In genomic region chr20:3431109-3431508, GRCh38 we compare ENCODE assay signal across 23 cellular contexts. TPM values are rescaled to one million over a fixed set of nuclear protein-coding genes. Genes with fewer than 3 reads are reported as not detected.
DNase-seq lines count a peak whose midpoint lies in the region; ATAC-seq and TF ChIP-seq lines count a peak whose summit lies in the region.
"Had no signal": no experiment of that assay in that cellular context is flagged by ENCODE, and none has a peak within 500 bp of the region (broad histone marks: within the 10 kb centered on the region; RNA-seq: fewer than 3 reads in every experiment).

No MANE protein-coding gene starts in this region.

- no peak overlapping the region for H3K4me3 ChIP-seq in BLaER1 treated with 17β-estradiol and CSF1 and Interleukin-3, amounts not matched to agents 10 nM and 100 nM
- H3K4me3 ChIP-seq in coronary artery: no peak overlapping the region
- no peak overlapping the region for H3K4me3 ChIP-seq in osteoblast (ENCODE audit: insufficient read depth, low read length)
- H3K4me3 ChIP-seq: pancreas, right lobe of liver, tibial nerve had no signal

- DNase-seq in M059J (ENCODE audit: low read depth): peak; percentile 17
- no peak for DNase-seq in coronary artery (ENCODE audit: low spot score)
- DNase-seq in osteoblast (ENCODE audit: insufficient read length, low spot score, missing footprints): peak; percentile 65
- DNase-seq in islet precursor cell: no peak
- no peak for DNase-seq in AML-193 (lab: John Stamatoyannopoulos, UW)
- no peak for DNase-seq in MCF 10A (ENCODE audit: unreplicated experiment)
- DNase-seq: activated CD4-positive, alpha-beta T cell treated with anti-CD3 and anti-CD28 coated beads, Interleukin-2, amount 50 U/mL, for 1 hour; activated CD8-positive, alpha-beta memory T cell treated with anti-CD3 and anti-CD28 coated beads, Interleukin-2, amount 10 ng/mL, durations not matched to agents 7 days and 5 days; activated naive CD4-positive, alpha-beta T cell treated with Interleukin-2 at 50 U/mL for 16 hours; activated T-cell treated with anti-CD3 and anti-CD28 coated beads, Interleukin-2, amount 50 U/mL, for 72 hours; amniotic stem cell; central memory CD4-positive, alpha-beta T cell; DMS53; glutamatergic neuron; NCI-H1417 treated with DMSO at 0.1 percent for 48 hours; pancreas; right lobe of liver; stimulated activated naive CD8-positive, alpha-beta T cell treated with anti-CD3 and anti-CD28 coated beads, Interleukin-15, Interleukin-2, amounts not matched to agents 100 U/mL and 50 U/mL, for 24 hours had no signal

- no peaks in the 10 kb centered on the region for H3K27me3 Mint-ChIP-seq in MCF 10A (ENCODE audit: insufficient read depth, unreplicated experiment)

- H3K9me3 Mint-ChIP-seq in MCF 10A (ENCODE audit: unreplicated experiment): no peaks in the 10 kb centered on the region
- H3K9me3 Mint-ChIP-seq: activated T-cell treated with anti-CD3 and anti-CD28 coated beads, Interleukin-2, amount 50 U/mL, for 72 hours; natural killer cell treated with Interleukin-12 subunit alpha and Interleukin-12 subunit beta and Interleukin-15 and Interleukin-18, amount 100 ng/mL, for 72 hours had no signal

- peak overlapping the region in 2 of 11 experiments; percentile 24 to 53; a peak in 2 of 22 replicates for H3K9ac ChIP-seq in BLaER1 treated with 17β-estradiol and CSF1 and Interleukin-3, amounts not matched to agents 10 nM and 100 nM

- CTCF ChIA-PET in MCF 10A (lab: Yijun Ruan, JAX): no interaction called here

- no peak overlapping the region for H3K4me3 Mint-ChIP-seq in MCF 10A (ENCODE audit: unreplicated experiment)
- H3K4me3 Mint-ChIP-seq: activated CD8-positive, alpha-beta memory T cell treated with anti-CD3 and anti-CD28 coated beads, Interleukin-2, amount 10 ng/mL, durations not matched to agents 7 days and 5 days; activated T-cell treated with anti-CD3 and anti-CD28 coated beads, Interleukin-2, amount 50 U/mL, for 72 hours; natural killer cell treated with Interleukin-12 subunit alpha and Interleukin-12 subunit beta and Interleukin-15 and Interleukin-18, amount 100 ng/mL, for 72 hours had no signal

- TF ChIP-seq CTCF in coronary artery (IDR thresholded peaks at IDR 0.05): no peak
- no peak for TF ChIP-seq CTCF in osteoblast (IDR thresholded peaks at IDR 0.05; ENCODE audit: extremely low read depth, low read depth, low read length)
- no peak for TF ChIP-seq CTCF in MCF 10A (IDR thresholded peaks at IDR 0.05; ENCODE audit: unreplicated experiment)

- no peaks in the 10 kb centered on the region for H3K79me2 ChIP-seq in osteoblast (ENCODE audit: insufficient read depth, low read length)

- H3K36me3 ChIP-seq in BLaER1 treated with 17β-estradiol and CSF1 and Interleukin-3, amounts not matched to agents 10 nM and 100 nM: no peaks in the 10 kb centered on the region
- no peaks in the 10 kb centered on the region for H3K36me3 ChIP-seq in osteoblast (ENCODE audit: insufficient read depth, low read length)
- H3K36me3 ChIP-seq: pancreas, right lobe of liver, tibial nerve had no signal

- no peaks in the 10 kb centered on the region for H3K9me3 ChIP-seq in BLaER1 treated with 17β-estradiol and CSF1 and Interleukin-3, amounts not matched to agents 10 nM and 100 nM (replicated peaks in 1 of 11)
- H3K9me3 ChIP-seq in osteoblast (ENCODE audit: low read depth, low read length): no peaks in the 10 kb centered on the region
- H3K9me3 ChIP-seq: pancreas, right lobe of liver, tibial nerve had no signal

- H3K27me3 ChIP-seq in BLaER1 treated with 17β-estradiol and CSF1 and Interleukin-3, amounts not matched to agents 10 nM and 100 nM: no peaks in the 10 kb centered on the region
- H3K27me3 ChIP-seq in osteoblast (ENCODE audit: insufficient read depth, low read length): peaks cover 3% of the 10 kb centered on the region
- H3K27me3 ChIP-seq: pancreas, right lobe of liver, tibial nerve had no signal

- intact Hi-C loops in MCF 10A (cut with micrococcal nuclease): no loop called here

- H3K4me1 ChIP-seq in BLaER1 treated with 17β-estradiol and CSF1 and Interleukin-3, amounts not matched to agents 10 nM and 100 nM: peaks cover 10 to 50% (median 20%) of the 10 kb centered on the region in 10 experiments; a peak in 19 of 20 replicates
- H3K4me1 ChIP-seq in osteoblast (ENCODE audit: insufficient read depth, low read length): peaks cover 5% of the 10 kb centered on the region
- H3K4me1 ChIP-seq: pancreas, right lobe of liver, tibial nerve had no signal

- H2AFZ ChIP-seq in osteoblast (ENCODE audit: low read length): no peak overlapping the region

- H3K4me2 ChIP-seq in BLaER1 treated with 17β-estradiol and CSF1 and Interleukin-3, amounts not matched to agents 10 nM and 100 nM: peak overlapping the region; percentile 25 to 75 (median 52); a peak in 18 of 22 replicates
- H3K4me2 ChIP-seq in osteoblast (ENCODE audit: insufficient read depth, low read length): no peak overlapping the region

- no peak for ATAC-seq in GM21619 (IDR thresholded peaks at IDR 0.05; ENCODE audit: unreplicated experiment)
- ATAC-seq: activated CD8-positive, alpha-beta memory T cell treated with anti-CD3 and anti-CD28 coated beads, Interleukin-2, amount 10 ng/mL, durations not matched to agents 7 days and 5 days; activated T-cell treated with anti-CD3 and anti-CD28 coated beads, Interleukin-2, amount 50 U/mL, for 72 hours; SK-N-SH treated with all-trans-retinoic acid at 6 μM for 48 hours; stimulated activated naive CD8-positive, alpha-beta T cell treated with anti-CD3 and anti-CD28 coated beads, Interleukin-15, Interleukin-2, amounts not matched to agents 100 U/mL and 50 U/mL, for 24 hours had no signal

- no TSS peak for BruUV-seq in MCF 10A (replicated peaks; lab: Mats Ljungman, UMichigan)

- H4K20me1 ChIP-seq in BLaER1 treated with 17β-estradiol and CSF1 and Interleukin-3, amounts not matched to agents 10 nM and 100 nM: no peaks in the 10 kb centered on the region
- no peaks in the 10 kb centered on the region for H4K20me1 ChIP-seq in osteoblast (ENCODE audit: insufficient read depth, low read length)

- H3K27ac Mint-ChIP-seq in MCF 10A (ENCODE audit: low read depth, unreplicated experiment): no peak overlapping the region
- H3K27ac Mint-ChIP-seq: activated CD8-positive, alpha-beta memory T cell treated with anti-CD3 and anti-CD28 coated beads, Interleukin-2, amount 10 ng/mL, durations not matched to agents 7 days and 5 days; activated T-cell treated with anti-CD3 and anti-CD28 coated beads, Interleukin-2, amount 50 U/mL, for 72 hours; natural killer cell treated with Interleukin-12 subunit alpha and Interleukin-12 subunit beta and Interleukin-15 and Interleukin-18, amount 100 ng/mL, for 72 hours had no signal

- peaks cover 6% of the 10 kb centered on the region for H3K36me3 Mint-ChIP-seq in MCF 10A (ENCODE audit: insufficient read depth, unreplicated experiment)
- H3K36me3 Mint-ChIP-seq: activated CD8-positive, alpha-beta memory T cell treated with anti-CD3 and anti-CD28 coated beads, Interleukin-2, amount 10 ng/mL, durations not matched to agents 7 days and 5 days; natural killer cell treated with Interleukin-12 subunit alpha and Interleukin-12 subunit beta and Interleukin-15 and Interleukin-18, amount 100 ng/mL, for 72 hours had no signal

- POLR2A ChIA-PET in MCF 10A (lab: Yijun Ruan, JAX): no interaction called here

- peak overlapping the region in 8 of 11 experiments; percentile 40 to 74 (median 54); a peak in 15 of 22 replicates for H3K27ac ChIP-seq in BLaER1 treated with 17β-estradiol and CSF1 and Interleukin-3, amounts not matched to agents 10 nM and 100 nM
- peak overlapping the region; percentile 20 to 71 for H3K27ac ChIP-seq in coronary artery
- no peak overlapping the region for H3K27ac ChIP-seq in osteoblast (ENCODE audit: low read depth, low read length)
- H3K27ac ChIP-seq: pancreas, right lobe of liver had no signal

- H3K4me1 Mint-ChIP-seq in MCF 10A (ENCODE audit: insufficient read depth, unreplicated experiment): no peaks in the 10 kb centered on the region

RNA-seq across cellular contexts. Expression of gene DNAAF9, which starts 23.6 kb away (rescaled TPM):
- 3.0 and 7.6 TPM in 2 replicates for total RNA-seq in M059J (2014; rRNA removed; shearing (Covaris generic))
- total RNA-seq in osteoblast (10.6 and 11.2 TPM in 2 replicates), MCF 10A (2022) (7.6 and 9.2 TPM in 2 replicates)

RNA-seq across cellular contexts. Expression of gene ATRN, which starts 39.7 kb away (rescaled TPM):
- total RNA-seq in M059J (2014; rRNA removed; shearing (Covaris generic)): 16.5 and 33.7 TPM in 2 replicates
- total RNA-seq in osteoblast: 43.3 and 48.1 TPM in 2 replicates
- total RNA-seq in MCF 10A (2022): 29.7 and 34.7 TPM in 2 replicates

Comparison
In these comparisons a context has a peak if more than half of its experiments do, and no peak if none do; other contexts are left out.
1. DNase-seq: peak in M059J (single experiment) and osteoblast (single experiment); none in coronary artery (single experiment), islet precursor cell (single experiment), AML-193 (0 of 2) and MCF 10A (single experiment).